In genomic region chr1:39361446-39361845, GRCh38 we compare ENCODE assay signal across 1 cellular context.
TF ChIP-seq lines count a peak whose summit lies in the region.

No MANE protein-coding gene starts in this region.

TF ChIP-seq in GM23338, 12 proteins besides CTCF, POLR2A, EP300 and RAD21 (continued from another document):
- TF ChIP-seq ETS1 (IDR thresholded peaks at IDR 0.05) (no peak), POLR2AphosphoS5 (IDR thresholded peaks at IDR 0.05; ENCODE audit: low read depth) (no peak), ZNF462 (CRISPR knock-in tag; IDR thresholded peaks at IDR 0.05) (no peak), REST (IDR thresholded peaks at IDR 0.05; ENCODE audit: unreplicated experiment) (no peak), STAT1 (IDR thresholded peaks at IDR 0.05; ENCODE audit: unreplicated experiment) (no peak), EZH2 (IDR thresholded peaks at IDR 0.05; ENCODE audit: low read depth, unreplicated experiment) (no peak), NANOG (IDR thresholded peaks at IDR 0.05; ENCODE audit: borderline replicate concordance) (no peak), ZNF114 (CRISPR knock-in tag; IDR thresholded peaks at IDR 0.05) (no peak)
